22 cellular contexts compared by ENCODE assay signal in the genomic region with DNA sequence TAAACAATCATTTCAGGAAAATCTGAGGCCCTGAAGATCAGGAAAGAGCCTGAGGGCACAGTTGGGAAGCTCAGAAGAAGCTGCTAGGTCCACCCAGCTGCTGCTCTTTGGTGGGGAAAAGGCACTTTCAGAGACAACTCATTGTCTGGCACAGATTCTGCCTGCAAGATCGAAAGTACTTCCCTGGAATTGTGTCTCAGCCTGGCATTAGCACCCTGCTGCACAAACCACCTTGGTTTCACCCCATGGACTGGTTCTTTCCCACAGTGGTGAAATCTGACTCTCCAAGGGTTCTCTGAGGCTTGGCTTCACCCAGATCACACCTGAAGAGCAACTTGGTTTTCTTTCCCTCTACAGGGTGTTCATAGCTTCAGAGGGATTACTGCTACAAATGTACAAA. TPM values are rescaled to one million over a fixed set of nuclear protein-coding genes. Genes with fewer than 3 reads are reported as not detected.
DNase-seq lines count a peak whose midpoint lies in the region; ATAC-seq and TF ChIP-seq lines count a peak whose summit lies in the region.
"Had no signal": no experiment of that assay in that cellular context is flagged by ENCODE, and none has a peak within 500 bp of the region (broad histone marks: within the 10 kb centered on the region; RNA-seq: fewer than 3 reads in every experiment).

No MANE protein-coding gene starts in this region.

- H4K20me1 ChIP-seq in GM23338 (replicated peaks; ENCODE audit: insufficient read depth) (no peaks in the 10 kb centered on the region), PC-9 (ENCODE audit: insufficient read depth) (no peaks in the 10 kb centered on the region)
- H4K20me1 ChIP-seq: BLaER1 had no signal

- POLR2A ChIA-PET in PC-9 (lab: Charles Lee; ENCODE audit: unreplicated experiment): interaction anchor here (0.5 to 0.6 kb wide), 2 partner anchors 100 to 102 kb away, joined by 4 to 6 read pairs; no protein-coding TSS in a partner anchor

- H3K9me2 ChIP-seq in GM23338 (ENCODE audit: insufficient read depth) (0 out of 2 replicates have a peak, but pooled peaks cover 9% of the 10 kb centered on the region), PC-9 (ENCODE audit: insufficient read depth) (no peaks in the 10 kb centered on the region)

- intact Hi-C loops in PC-9 (cut with micrococcal nuclease; ENCODE audit: unreplicated experiment) (no loop called here), psoas muscle (cut with DNase I) (no loop called here), natural killer cell (cut with micrococcal nuclease) (no loop called here)

- H3K27me3 ChIP-seq in GM23338 (ENCODE audit: insufficient read depth): peaks cover 29% of the 10 kb centered on the region
- no peaks in the 10 kb centered on the region for H3K27me3 ChIP-seq in PC-9 (ENCODE audit: insufficient read depth, low read depth)
- H3K27me3 ChIP-seq in foreskin keratinocyte: no peaks in the 10 kb centered on the region
- no peaks in the 10 kb centered on the region for H3K27me3 ChIP-seq in psoas muscle (ENCODE audit: insufficient read depth in 3 of 3, low read length in 2 of 3)
- H3K27me3 ChIP-seq: BLaER1 had no signal

- 8 to 36% (median 11%) methylated on average over 1 of the region's 1 CpG for WGBS in psoas muscle, 3 donors

- no TSS peak for BruUV-seq in PC-9 (replicated peaks; lab: Mats Ljungman, UMichigan)

- H3K4me2 ChIP-seq in GM23338 (peak overlapping the region; percentile 28; the same call in 1 of the 2 replicates), PC-9 (peak overlapping the region; percentile 45)
- H3K4me2 ChIP-seq: BLaER1 had no signal

- no peak overlapping the region for H3K27ac ChIP-seq in GM23338 (ENCODE audit: low read depth)
- peak overlapping the region; percentile 38; the same call in 1 of the 2 replicates for H3K27ac ChIP-seq in PC-9
- no peak overlapping the region for H3K27ac ChIP-seq in foreskin keratinocyte
- H3K27ac ChIP-seq in psoas muscle: peak overlapping the region; percentile 43
- H3K27ac ChIP-seq: BLaER1 had no signal

- DNase-seq in GM23338 (ENCODE audit: low spot score): peak; percentile 27
- peak; percentile 44 to 49 for DNase-seq in PC-9
- no peak for DNase-seq in foreskin keratinocyte
- no peak for DNase-seq in psoas muscle
- no peak for DNase-seq in activated CD8-positive, alpha-beta memory T cell treated with anti-CD3 and anti-CD28 coated beads, Interleukin-2, amount 10 ng/mL, durations not matched to agents 7 days and 5 days
- DNase-seq in C1 segment of cervical spinal cord (lab: John Stamatoyannopoulos, UW): no peak
- DNase-seq in SKM-1 treated with dmso at 0.1 percent for 144 hours (lab: John Stamatoyannopoulos, UW; ENCODE audit: unreplicated experiment): no peak
- no peak for DNase-seq in natural killer cell
- DNase-seq: activated B cell treated with CpG ODN at 0.5 μM for 24 hours; activated CD4-positive, alpha-beta memory T cell treated with anti-CD3 and anti-CD28 coated beads, Interleukin-2, amount 10 ng/mL, durations not matched to agents 7 days and 5 days; activated naive CD4-positive, alpha-beta T cell treated with Interleukin-2 at 50 U/mL for 16 hours; activated T-cell treated with anti-CD3 and anti-CD28 coated beads, Interleukin-2, amount 50 U/mL, for 1 hour; anterior cingulate cortex; effector memory CD8-positive, alpha-beta T cell; KBM-7; NCI-H1048; NCI-H2081; NCI-H524 treated with DMSO at 0.1 percent for 48 hours; posterior cingulate gyrus; T-helper 2 cell had no signal

- no peak overlapping the region for H3K27ac Mint-ChIP-seq in GM23338
- H3K27ac Mint-ChIP-seq in activated CD8-positive, alpha-beta memory T cell treated with anti-CD3 and anti-CD28 coated beads, Interleukin-2, amount 10 ng/mL, durations not matched to agents 7 days and 5 days: no peak overlapping the region
- no peak overlapping the region for H3K27ac Mint-ChIP-seq in natural killer cell
- H3K27ac Mint-ChIP-seq: activated B cell treated with CpG ODN at 0.5 μM for 24 hours; activated CD4-positive, alpha-beta memory T cell treated with anti-CD3 and anti-CD28 coated beads, Interleukin-2, amount 10 ng/mL, durations not matched to agents 7 days and 5 days; effector memory CD8-positive, alpha-beta T cell; nephron had no signal

- peaks cover 10% of the 10 kb centered on the region; the same call in 1 of the 2 replicates for H3K9me3 ChIP-seq in PC-9 (ENCODE audit: insufficient read depth, low read depth)
- no peaks in the 10 kb centered on the region for H3K9me3 ChIP-seq in psoas muscle
- H3K9me3 ChIP-seq: BLaER1 had no signal

- H2AFZ ChIP-seq in GM23338 (no peak overlapping the region), PC-9 (no peak overlapping the region)

- H3K36me3 ChIP-seq in GM23338 (ENCODE audit: insufficient read depth) (no peaks in the 10 kb centered on the region), PC-9 (ENCODE audit: low read depth) (no peaks in the 10 kb centered on the region), psoas muscle (ENCODE audit: insufficient read depth in 1 of 2, low read depth in 1 of 2) (no peaks in the 10 kb centered on the region)
- H3K36me3 ChIP-seq: BLaER1 had no signal

- H3F3A ChIP-seq in GM23338 (replicated peaks; ENCODE audit: low read depth) (no peaks in the 10 kb centered on the region), PC-9 (ENCODE audit: insufficient read depth, low read depth) (peaks cover 6% of the 10 kb centered on the region; the same call in 1 of the 2 replicates)

- H3K79me2 ChIP-seq in GM23338 (replicated peaks; ENCODE audit: insufficient read depth) (no peaks in the 10 kb centered on the region; the same call in 1 of the 2 replicates), PC-9 (ENCODE audit: low read depth) (peaks cover 18% of the 10 kb centered on the region)

- H3K4me3 ChIP-seq in GM23338 (no peak overlapping the region), PC-9 (no peak overlapping the region), psoas muscle (no peak overlapping the region)
- H3K4me3 ChIP-seq: BLaER1 had no signal

- CTCF ChIA-PET in PC-9 (lab: Charles Lee): interaction anchor here (0.7 kb wide), 1 partner anchor 14 kb away, joined by 3 read pairs; no protein-coding TSS in a partner anchor
- CTCF ChIA-PET in activated CD8-positive, alpha-beta memory T cell treated with anti-CD3 and anti-CD28 coated beads, Interleukin-2, amount 10 ng/mL, durations not matched to agents 7 days and 5 days (lab: Charles Lee): no interaction called here

- H3K4me1 ChIP-seq in GM23338 (ENCODE audit: insufficient read depth): peaks cover 32% of the 10 kb centered on the region
- peaks cover 30% of the 10 kb centered on the region for H3K4me1 ChIP-seq in PC-9 (replicated peaks; ENCODE audit: insufficient read depth)
- H3K4me1 ChIP-seq in foreskin keratinocyte: peaks cover 10% of the 10 kb centered on the region
- H3K4me1 ChIP-seq in psoas muscle: peaks cover 57% of the 10 kb centered on the region

- H3K36me3 Mint-ChIP-seq in GM23338 (ENCODE audit: low read depth): no peaks in the 10 kb centered on the region
- no peaks in the 10 kb centered on the region for H3K36me3 Mint-ChIP-seq in activated CD8-positive, alpha-beta memory T cell treated with anti-CD3 and anti-CD28 coated beads, Interleukin-2, amount 10 ng/mL, durations not matched to agents 7 days and 5 days
- H3K36me3 Mint-ChIP-seq in natural killer cell: no peaks in the 10 kb centered on the region

- H3K27me3 Mint-ChIP-seq in GM23338 (ENCODE audit: insufficient read depth, low read depth, poor library complexity): peaks cover 30% of the 10 kb centered on the region
- no peaks in the 10 kb centered on the region for H3K27me3 Mint-ChIP-seq in activated CD8-positive, alpha-beta memory T cell treated with anti-CD3 and anti-CD28 coated beads, Interleukin-2, amount 10 ng/mL, durations not matched to agents 7 days and 5 days
- no peaks in the 10 kb centered on the region for H3K27me3 Mint-ChIP-seq in natural killer cell (ENCODE audit: low read depth in 2 of 2)
- H3K27me3 Mint-ChIP-seq: activated B cell treated with CpG ODN at 0.5 μM for 24 hours; activated CD4-positive, alpha-beta memory T cell treated with anti-CD3 and anti-CD28 coated beads, Interleukin-2, amount 10 ng/mL, durations not matched to agents 7 days and 5 days; effector memory CD8-positive, alpha-beta T cell had no signal

- no peak overlapping the region for H3K4me3 Mint-ChIP-seq in GM23338
- no peak overlapping the region for H3K4me3 Mint-ChIP-seq in activated CD8-positive, alpha-beta memory T cell treated with anti-CD3 and anti-CD28 coated beads, Interleukin-2, amount 10 ng/mL, durations not matched to agents 7 days and 5 days
- no peak overlapping the region for H3K4me3 Mint-ChIP-seq in natural killer cell
- H3K4me3 Mint-ChIP-seq: activated B cell treated with CpG ODN at 0.5 μM for 24 hours; activated CD4-positive, alpha-beta memory T cell treated with anti-CD3 and anti-CD28 coated beads, Interleukin-2, amount 10 ng/mL, durations not matched to agents 7 days and 5 days; effector memory CD8-positive, alpha-beta T cell; nephron had no signal

- peaks cover 30% of the 10 kb centered on the region for H3K4me1 Mint-ChIP-seq in GM23338
- H3K4me1 Mint-ChIP-seq in activated CD8-positive, alpha-beta memory T cell treated with anti-CD3 and anti-CD28 coated beads, Interleukin-2, amount 10 ng/mL, durations not matched to agents 7 days and 5 days: no peaks in the 10 kb centered on the region
- H3K4me1 Mint-ChIP-seq in natural killer cell: no peaks in the 10 kb centered on the region
- H3K4me1 Mint-ChIP-seq: activated B cell treated with CpG ODN at 0.5 μM for 24 hours; activated CD4-positive, alpha-beta memory T cell treated with anti-CD3 and anti-CD28 coated beads, Interleukin-2, amount 10 ng/mL, durations not matched to agents 7 days and 5 days; nephron had no signal

- H3K9me3 Mint-ChIP-seq in GM23338: peaks cover 3% of the 10 kb centered on the region; the same call in 1 of the 3 replicates
- no peaks in the 10 kb centered on the region for H3K9me3 Mint-ChIP-seq in activated CD8-positive, alpha-beta memory T cell treated with anti-CD3 and anti-CD28 coated beads, Interleukin-2, amount 10 ng/mL, durations not matched to agents 7 days and 5 days (ENCODE audit: low read depth)
- peaks cover 7% of the 10 kb centered on the region in 2 donors for H3K9me3 Mint-ChIP-seq in natural killer cell
- H3K9me3 Mint-ChIP-seq: activated CD4-positive, alpha-beta memory T cell treated with anti-CD3 and anti-CD28 coated beads, Interleukin-2, amount 10 ng/mL, durations not matched to agents 7 days and 5 days had no signal

- TF ChIP-seq CTCF in GM23338 (conservative IDR thresholded peaks at IDR 0.05; ENCODE audit: low read depth in 2 of 2) (no peak), PC-9 (conservative IDR thresholded peaks at IDR 0.05) (no peak), foreskin keratinocyte (conservative IDR thresholded peaks at IDR 0.05) (no peak), psoas muscle (IDR thresholded peaks at IDR 0.05) (no peak), natural killer cell (IDR thresholded peaks at IDR 0.05) (no peak)

- ATAC-seq in GM23338 (peak; percentile 57), foreskin keratinocyte (peak; percentile 61), psoas muscle (peak; percentile 58 to 75 (median 68)), natural killer cell (no peak)
- ATAC-seq in activated CD8-positive, alpha-beta memory T cell treated with anti-CD3 and anti-CD28 coated beads, Interleukin-2, amount 10 ng/mL, durations not matched to agents 7 days and 5 days: no peak
- ATAC-seq: effector memory CD8-positive, alpha-beta T cell had no signal

RNA-seq across cellular contexts. Expression of a gene that starts 18.7 kb away (rescaled TPM):
- 3.2 and 8.0 TPM in 2 replicates for total RNA-seq in GM23338 (2014; rRNA removed; shearing (Covaris generic))
- 1.3 and 1.7 TPM in 2 replicates for polyA plus RNA-seq in GM23338 (2016; fragmentation: Nextera tagmentation; extraction: Ambion mirVana)
- 9.7 and 11.2 TPM in 2 replicates for total RNA-seq in PC-9 (2021)
- 3.1 and 3.9 TPM in 2 replicates for total RNA-seq in foreskin keratinocyte
- 0.93 and 0.98 TPM in 2 replicates for polyA plus RNA-seq in foreskin keratinocyte
- total RNA-seq in psoas muscle: 10 to 100 TPM; 29.1 to 38.6 (median 33.1) TPM
- polyA plus RNA-seq in psoas muscle: 10 to 100 TPM; 11.5 to 33.3 (median 16.2) TPM
- total RNA-seq in activated CD8-positive, alpha-beta memory T cell treated with anti-CD3 and anti-CD28 coated beads, Interleukin-2, amount 10 ng/mL, durations not matched to agents 7 days and 5 days: not detected
- total RNA-seq in natural killer cell: under 1 TPM in 1 of 3 donors, not detected in 2; 0.05 TPM
- total RNA-seq: activated CD4-positive, alpha-beta memory T cell treated with anti-CD3 and anti-CD28 coated beads, Interleukin-2, amount 10 ng/mL, durations not matched to agents 7 days and 5 days had no signal

Comparison
In these comparisons a context has a peak if more than half of its experiments do, and no peak if none do; other contexts are left out.
1. ATAC-seq: peak in GM23338 (single experiment), foreskin keratinocyte (single experiment) and psoas muscle (4 of 4); none in activated CD8-positive, alpha-beta memory T cell treated with anti-CD3 and anti-CD28 coated beads, Interleukin-2, amount 10 ng/mL, durations not matched to agents 7 days and 5 days (single experiment) and natural killer cell (0 of 3).
2. DNase-seq: peak in GM23338 (single experiment) and PC-9 (2 of 2); none in foreskin keratinocyte (0 of 2), psoas muscle (0 of 2), activated CD8-positive, alpha-beta memory T cell treated with anti-CD3 and anti-CD28 coated beads, Interleukin-2, amount 10 ng/mL, durations not matched to agents 7 days and 5 days (single experiment), C1 segment of cervical spinal cord (0 of 14), SKM-1 treated with dmso at 0.1 percent for 144 hours (single experiment) and natural killer cell (single experiment).
3. H3K27ac ChIP-seq: peak in PC-9 (single experiment) and psoas muscle (single experiment); none in GM23338 (single experiment) and foreskin keratinocyte (single experiment).